ENCODE assay signal across 15 cellular contexts in genomic region chr1:52916241-52916975, GRCh38.
"Had no signal": no experiment of that assay in that cellular context is flagged by ENCODE, and none has a peak within 500 bp of the region (broad histone marks: within the 10 kb centered on the region; RNA-seq: fewer than 3 reads in every experiment).

No MANE protein-coding gene starts in this region.

- H3K4me3 ChIP-seq: coronary artery, thoracic aorta, uterus had no signal

- H3K4me1 ChIP-seq: uterus had no signal

- H3K9me3 ChIP-seq: thoracic aorta, uterus had no signal

- DNase-seq: activated CD4-positive, alpha-beta memory T cell treated with anti-CD3 and anti-CD28 coated beads, Interleukin-2, amount 10 ng/mL, durations not matched to agents 7 days and 5 days; activated CD4-positive, alpha-beta T cell treated with anti-CD3 and anti-CD28 coated beads for 36 hours; activated T-cell treated with anti-CD3 and anti-CD28 coated beads, Interleukin-2, amount 50 U/mL, for 72 hours; caudate nucleus; effector CD8-positive, alpha-beta T cell; natural killer cell; nucleus accumbens; stimulated activated CD4-positive, alpha-beta T cell treated with anti-CD3 and anti-CD28 coated beads, Interleukin-15, amount 100 ng/mL, for 24 hours; stimulated activated CD4-positive, alpha-beta T cell treated with anti-CD3 and anti-CD28 coated beads, Interleukin-4, amount 100 ng/mL, for 24 hours; T1000 had no signal

- ATAC-seq: activated CD4-positive, alpha-beta T cell treated with anti-CD3 and anti-CD28 coated beads for 36 hours; activated T-cell treated with anti-CD3 and anti-CD28 coated beads, Interleukin-2, amount 50 U/mL, for 72 hours; natural killer cell had no signal

- H3K36me3 ChIP-seq: thoracic aorta, uterus had no signal

- H3K27me3 ChIP-seq: uterus had no signal

- H3K27ac ChIP-seq: coronary artery, epithelial cell of prostate, thoracic aorta, uterus, VCaP had no signal
